10 cellular contexts compared by ENCODE assay signal in the genomic region with DNA sequence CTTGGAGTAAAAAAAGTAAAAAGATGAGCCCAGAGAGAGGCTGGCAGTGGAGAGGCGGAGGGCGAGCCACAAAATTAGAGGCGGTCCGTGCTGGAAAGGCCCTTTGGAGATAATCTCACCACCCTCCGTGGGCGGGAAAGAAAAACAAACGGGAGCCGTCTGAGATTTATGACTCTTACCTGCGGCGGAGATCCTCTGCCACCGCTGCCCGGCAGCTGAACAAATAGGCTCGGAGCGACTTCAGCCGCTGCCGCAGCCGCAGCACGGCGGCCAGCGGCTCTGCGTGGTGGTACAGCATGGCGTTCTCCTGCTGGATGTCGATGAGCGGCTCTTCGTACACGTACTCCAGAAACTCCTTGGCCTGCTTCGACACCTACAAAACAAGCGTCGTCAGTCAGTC.
DNase-seq lines count a peak whose midpoint lies in the region; ATAC-seq, FAIRE-seq and TF ChIP-seq lines count a peak whose summit lies in the region.
"Had no signal": no experiment of that assay in that cellular context is flagged by ENCODE, and none has a peak within 500 bp of the region (broad histone marks: within the 10 kb centered on the region; RNA-seq: fewer than 3 reads in every experiment).

No MANE protein-coding gene starts in this region.

- H3K9ac ChIP-seq in astrocyte (ENCODE audit: low read length) (no peak overlapping the region), mucosa of stomach (ENCODE audit: low read length) (no peak overlapping the region)

- H3K4me2 ChIP-seq in astrocyte (ENCODE audit: low read length): no peak overlapping the region

- H3K27me3 ChIP-seq in astrocyte (ENCODE audit: insufficient read depth, low read length) (no peaks in the 10 kb centered on the region), mucosa of stomach (ENCODE audit: control insufficient read depth, insufficient read depth, low read length) (no peaks in the 10 kb centered on the region)

- no peak for TF ChIP-seq CTCF in astrocyte (IDR thresholded peaks at IDR 0.05; ENCODE audit: insufficient read depth, low read depth, low read length)

- no peaks in the 10 kb centered on the region for H3K4me1 Mint-ChIP-seq in astrocyte (ENCODE audit: low read depth, unreplicated experiment)
- H3K4me1 Mint-ChIP-seq: memory B cell had no signal

- no peak overlapping the region for H3K27ac ChIP-seq in astrocyte (ENCODE audit: low read depth, low read length)

- H4K20me1 ChIP-seq in astrocyte (ENCODE audit: insufficient read depth, low read length): no peaks in the 10 kb centered on the region

- no peak for FAIRE-seq in astrocyte (lab: Jason Lieb, UNC)

- H3K36me3 Mint-ChIP-seq in astrocyte (ENCODE audit: low read depth, unreplicated experiment): peaks cover 2% of the 10 kb centered on the region

- H3K9me3 Mint-ChIP-seq in astrocyte (ENCODE audit: unreplicated experiment): no peaks in the 10 kb centered on the region
- H3K9me3 Mint-ChIP-seq: memory B cell had no signal

- no peak overlapping the region for H3K4me3 Mint-ChIP-seq in astrocyte (ENCODE audit: unreplicated experiment)
- H3K4me3 Mint-ChIP-seq: memory B cell had no signal

- no peaks in the 10 kb centered on the region for H3K79me2 ChIP-seq in astrocyte (ENCODE audit: insufficient read depth, low read length)

- no peak overlapping the region for H3K4me3 ChIP-seq in astrocyte (ENCODE audit: insufficient read depth, low read depth, low read length)
- peak overlapping the region; percentile 20 for H3K4me3 ChIP-seq in mucosa of stomach (ENCODE audit: low read length)

- H3K36me3 ChIP-seq in astrocyte (ENCODE audit: insufficient read depth, low read length) (peaks cover 3% of the 10 kb centered on the region), mucosa of stomach (ENCODE audit: control insufficient read depth, insufficient read depth, low read length) (no peaks in the 10 kb centered on the region)

- H3K4me1 ChIP-seq in astrocyte (ENCODE audit: insufficient read depth, low read length) (peaks cover 8% of the 10 kb centered on the region), mucosa of stomach (ENCODE audit: control insufficient read depth, insufficient read depth, low read length) (peaks cover 26% of the 10 kb centered on the region)

- DNase-seq in DMS153 treated with DMSO at 0.1 percent for 48 hours (lab: John Stamatoyannopoulos, UW; ENCODE audit: unreplicated experiment) (peak; percentile 85), NCI-H2081 treated with DMSO at 0.1 percent for 48 hours (lab: John Stamatoyannopoulos, UW) (peak; percentile 78), astrocyte (ENCODE audit: low read depth) (peak; percentile 2), foreskin melanocyte (no peak)
- DNase-seq: T-helper 9 cell had no signal

- H2AFZ ChIP-seq in astrocyte (ENCODE audit: low read depth, low read length): no peak overlapping the region

- H3K27me3 Mint-ChIP-seq in astrocyte (ENCODE audit: low read depth, unreplicated experiment): no peaks in the 10 kb centered on the region
- H3K27me3 Mint-ChIP-seq: memory B cell had no signal

- H3K9me3 ChIP-seq in astrocyte (ENCODE audit: insufficient read depth, low read depth, low read length): no peaks in the 10 kb centered on the region
- H3K9me3 ChIP-seq in mucosa of stomach (ENCODE audit: control insufficient read depth, low read length): no peaks in the 10 kb centered on the region

- no peak overlapping the region for H3K27ac Mint-ChIP-seq in astrocyte (ENCODE audit: unreplicated experiment)
- H3K27ac Mint-ChIP-seq: memory B cell had no signal

- no peak for ATAC-seq in HG03045 (IDR thresholded peaks at IDR 0.05; ENCODE audit: unreplicated experiment)
- ATAC-seq in GM21515 (IDR thresholded peaks at IDR 0.05; ENCODE audit: unreplicated experiment): no peak
- no peak for ATAC-seq in GM19467 (IDR thresholded peaks at IDR 0.05; ENCODE audit: unreplicated experiment)
